Comparison of ENCODE assay signal across 9 cellular contexts in the genomic region with DNA sequence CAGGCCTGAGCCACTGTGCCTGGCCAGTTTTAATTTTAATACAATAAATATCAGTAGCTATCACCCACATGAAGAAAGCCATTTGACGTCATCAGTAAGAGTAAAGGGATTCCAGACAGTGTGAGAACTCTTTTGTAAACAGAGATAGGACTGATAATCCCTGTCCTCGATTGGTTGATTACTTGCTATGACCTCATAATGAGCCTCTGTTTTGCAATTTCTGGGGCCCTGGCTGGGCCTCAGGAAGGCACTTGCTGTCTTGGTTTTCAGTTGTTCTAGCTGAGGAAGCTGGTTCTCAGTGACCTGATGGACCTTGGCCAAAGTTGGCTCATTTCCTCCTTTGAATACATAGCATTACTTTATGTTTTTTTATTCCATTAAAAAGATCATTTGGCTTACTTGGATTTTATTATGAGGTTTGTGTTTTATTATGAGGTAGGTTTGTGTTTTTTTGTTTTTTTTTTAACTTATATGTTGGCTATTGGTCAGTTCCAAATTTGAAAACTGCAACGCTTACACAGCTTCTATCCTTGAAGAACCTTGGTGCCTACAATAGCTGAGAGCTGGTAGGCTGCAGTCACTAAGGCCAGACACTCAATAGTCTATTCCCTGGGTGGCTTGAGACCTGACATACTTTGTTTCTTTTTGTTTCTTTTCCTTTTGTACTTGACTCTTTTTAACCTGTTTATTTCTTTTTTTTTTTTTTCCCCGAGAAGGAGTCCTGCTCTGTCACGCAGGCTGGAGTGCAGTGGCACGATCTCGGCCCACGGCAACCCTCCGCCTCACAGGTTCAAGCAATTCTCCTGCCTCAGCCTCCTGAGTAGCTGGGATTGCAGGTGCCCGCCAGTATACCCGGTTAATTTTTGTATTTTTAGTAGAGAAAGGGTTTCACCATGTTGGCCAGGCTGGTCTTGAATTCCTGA. TPM values are rescaled to one million over a fixed set of nuclear protein-coding genes. Genes with fewer than 3 reads are reported as not detected.
DNase-seq lines count a peak whose midpoint lies in the region; ATAC-seq and TF ChIP-seq lines count a peak whose summit lies in the region.
"Had no signal": no experiment of that assay in that cellular context is flagged by ENCODE, and none has a peak within 500 bp of the region (broad histone marks: within the 10 kb centered on the region; RNA-seq: fewer than 3 reads in every experiment).

No MANE protein-coding gene starts in this region.

- 64% methylated on average over 6 of the region's 11 CpGs for WGBS in right lobe of liver (ENCODE audit: insufficient coverage, low coverage, low lambda C conversion rate, missing lambda C conversion rate)
- 36 to 38% methylated on average over 11 of the region's 11 CpGs for WGBS in thyroid gland, 2 donors

- H3K27me3 ChIP-seq in breast epithelium (no peaks in the 10 kb centered on the region), right lobe of liver (no peaks in the 10 kb centered on the region), thyroid gland (no peaks in the 10 kb centered on the region), BE2C (no peaks in the 10 kb centered on the region)

- H3K4me3 ChIP-seq in breast epithelium (no peak overlapping the region), right lobe of liver (no peak overlapping the region), thyroid gland (replicated peaks in 1 of 3) (no peak overlapping the region), BE2C (ENCODE audit: low read depth, low read length) (no peak overlapping the region)

- TF ChIP-seq CTCF in breast epithelium (IDR thresholded peaks at IDR 0.05) (no peak), right lobe of liver (IDR thresholded peaks at IDR 0.05) (no peak), thyroid gland (IDR thresholded peaks at IDR 0.05) (no peak), GM13976 (IDR thresholded peaks at IDR 0.05; ENCODE audit: borderline replicate concordance, control extremely low read depth, extremely low read depth, insufficient read depth, missing control alignments) (no peak), BE2C (IDR thresholded peaks at IDR 0.05; ENCODE audit: low read depth, low read length) (no peak)

- in situ Hi-C loops in GM13976 (cut with MboI; ENCODE audit: low sequenced_read_pairs, unreplicated experiment) = no loop called here

- H3K9me3 ChIP-seq in breast epithelium = no peaks in the 10 kb centered on the region
- H3K9me3 ChIP-seq in right lobe of liver = no peaks in the 10 kb centered on the region
- no peaks in the 10 kb centered on the region for H3K9me3 ChIP-seq in thyroid gland
- no peaks in the 10 kb centered on the region for H3K9me3 ChIP-seq in BE2C

- intact Hi-C loops in breast epithelium (cut with DNase I; ENCODE audit: low total_unique reads) = no loop called here
- intact Hi-C loops in right lobe of liver (cut with DNase I) = no loop called here
- intact Hi-C loops in thyroid gland (cut with DNase I) = no loop called here

- ATAC-seq in right lobe of liver = peak; percentile 46 to 65 (median 55)

- TF ChIP-seq POLR2A in breast epithelium (IDR thresholded peaks at IDR 0.05) = no peak
- no peak for TF ChIP-seq POLR2A in right lobe of liver (IDR thresholded peaks at IDR 0.05)
- TF ChIP-seq POLR2A in thyroid gland (IDR thresholded peaks at IDR 0.05) = no peak

- no peaks in the 10 kb centered on the region for H3K36me3 ChIP-seq in breast epithelium
- H3K36me3 ChIP-seq in right lobe of liver = no peaks in the 10 kb centered on the region
- H3K36me3 ChIP-seq in thyroid gland = peaks cover 0 to 4% of the 10 kb centered on the region in 2 donors
- no peaks in the 10 kb centered on the region for H3K36me3 ChIP-seq in BE2C

- peak; percentile 94 for DNase-seq in MV-4-11 (lab: John Stamatoyannopoulos, UW)
- DNase-seq in breast epithelium (ENCODE audit: low spot score in 2 of 2) = peak in 1 of 2 donors; percentile 61
- DNase-seq in right lobe of liver = peak in 2 of 3 donors; percentile 6 to 55
- DNase-seq in thyroid gland = peak; percentile 79 to 82
- no peak for DNase-seq in GM13976 (ENCODE audit: low spot score)
- DNase-seq in BE2C = no peak
- DNase-seq in UCSD-AML1 (lab: John Stamatoyannopoulos, UW; ENCODE audit: unreplicated experiment) = no peak
- no peak for DNase-seq in NCI-H1105 treated with DMSO at 0.1 percent for 48 hours (lab: John Stamatoyannopoulos, UW)
- DNase-seq: NCI-H1092 had no signal

- H3K27ac ChIP-seq in breast epithelium (peak overlapping the region; percentile 83 to 85), right lobe of liver (peak overlapping the region in 2 of 3 donors; percentile 7 to 13), thyroid gland (peak overlapping the region; percentile 76 to 91 (median 78))

- no peaks in the 10 kb centered on the region for H3K4me1 ChIP-seq in breast epithelium
- peaks cover 0 to 28% (median 6%) of the 10 kb centered on the region in 4 donors for H3K4me1 ChIP-seq in right lobe of liver
- peaks cover 49% of the 10 kb centered on the region in 2 donors for H3K4me1 ChIP-seq in thyroid gland
- H3K4me1 ChIP-seq in BE2C = no peaks in the 10 kb centered on the region

RNA-seq across cellular contexts. Expression of a gene that starts 20.0 kb away (rescaled TPM):
- total RNA-seq in breast epithelium (10 to 100 TPM; 12.6 to 34.0 (median 22.3) TPM), right lobe of liver (10 to 100 TPM; 10.6 to 14.8 (median 12.2) TPM), thyroid gland (10 to 100 TPM; 28.2 to 57.7 (median 48.6) TPM)
- polyA plus RNA-seq in BE2C (2012; ENCODE audit: insufficient read depth, insufficient read length, low read depth) = 25.2 TPM

RNA-seq across cellular contexts. Expression of a gene that starts 45.6 kb away (rescaled TPM):
- total RNA-seq in breast epithelium (10 to 100 TPM in 2 of 3 donors, 1 to 10 TPM in 1; 4.8 to 13.8 (median 12.1) TPM), right lobe of liver (1 to 10 TPM; 2.2 to 5.0 (median 2.7) TPM), thyroid gland (10 to 100 TPM in 2 of 4 donors, 1 to 10 TPM in 2; 7.4 to 12.6 (median 10.3) TPM)
- polyA plus RNA-seq in BE2C (2012; ENCODE audit: insufficient read depth, insufficient read length, low read depth) = 53.6 TPM

RNA-seq across cellular contexts. Expression of a gene that starts 58.1 kb away (rescaled TPM):
- total RNA-seq in breast epithelium = under 1 TPM; 0.16 to 0.33 (median 0.29) TPM
- total RNA-seq in right lobe of liver = under 1 TPM in 1 of 6 experiments, not detected in 5; 0.15 TPM
- total RNA-seq in thyroid gland = under 1 TPM in 1 of 4 donors, not detected in 3; 0.24 TPM
- polyA plus RNA-seq in BE2C (2012; ENCODE audit: insufficient read depth, insufficient read length, low read depth) = 50.2 TPM

Comparison
In these comparisons a context has a peak if more than half of its experiments do, and no peak if none do; other contexts are left out.
1. DNase-seq: peak in MV-4-11 (single experiment), right lobe of liver (2 of 3) and thyroid gland (2 of 2); none in GM13976 (single experiment), BE2C (single experiment), UCSD-AML1 (single experiment) and NCI-H1105 treated with DMSO at 0.1 percent for 48 hours (single experiment).
2. H3K27ac ChIP-seq: peak in every context shown above with its lines; median percentile 84 in breast epithelium; 78 in thyroid gland; 10 in right lobe of liver.